ENCODE assay signal across 15 cellular contexts in the genomic region with DNA sequence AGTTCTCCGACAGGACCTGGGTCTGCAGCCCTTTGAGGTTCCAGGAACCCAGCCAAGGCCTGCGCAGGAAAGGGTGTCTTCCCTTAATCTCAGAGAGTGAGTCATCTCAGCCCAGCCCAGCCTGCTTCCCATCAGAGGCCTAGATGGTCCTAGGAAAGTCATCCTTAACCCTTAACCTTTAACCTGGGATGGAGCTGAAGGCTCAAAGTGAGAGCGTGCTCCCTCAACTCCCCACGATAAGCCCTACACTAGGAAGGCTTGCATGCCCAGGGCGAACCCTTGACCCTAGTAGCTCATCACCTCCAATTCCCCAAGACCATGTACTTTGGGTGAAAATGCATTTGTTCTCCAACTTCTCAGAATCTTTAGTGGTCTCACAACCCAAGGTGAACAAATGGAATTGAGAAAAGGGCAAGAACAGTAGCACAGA. TPM values are rescaled to one million over a fixed set of nuclear protein-coding genes. Genes with fewer than 3 reads are reported as not detected.
DNase-seq lines count a peak whose midpoint lies in the region; ATAC-seq and TF ChIP-seq lines count a peak whose summit lies in the region.
"Had no signal": no experiment of that assay in that cellular context is flagged by ENCODE, and none has a peak within 500 bp of the region (broad histone marks: within the 10 kb centered on the region; RNA-seq: fewer than 3 reads in every experiment).

No MANE protein-coding gene starts in this region.

- TF ChIP-seq CTCF in adrenal gland (IDR thresholded peaks at IDR 0.05), result no peak
- TF ChIP-seq CTCF in left lung (IDR thresholded peaks at IDR 0.05), result no peak
- TF ChIP-seq CTCF in upper lobe of right lung (IDR thresholded peaks at IDR 0.05), result no peak

- no peak overlapping the region for H3K4me2 ChIP-seq in Karpas-422 (ENCODE audit: low read depth, low read length, poor library complexity, severe bottlenecking)
- H3K4me2 ChIP-seq: GM23338 had no signal

- ATAC-seq in GM18517 (IDR thresholded peaks at IDR 0.05; ENCODE audit: unreplicated experiment), result no peak
- no peak for ATAC-seq in left lung
- ATAC-seq in upper lobe of right lung, result no peak
- ATAC-seq: natural killer cell treated with Interleukin-12 subunit alpha and Interleukin-12 subunit beta and Interleukin-15 and Interleukin-18, amount 100 ng/mL, for 72 hours had no signal

- no peaks in the 10 kb centered on the region for H4K20me1 ChIP-seq in Karpas-422 (ENCODE audit: insufficient read depth, low read depth, low read length)

- TF ChIP-seq POLR2A in adrenal gland (IDR thresholded peaks at IDR 0.05), result no peak

- H2AFZ ChIP-seq in Karpas-422 (ENCODE audit: low read length), result no peak overlapping the region
- H2AFZ ChIP-seq: GM23338 had no signal

- 34 to 50% (median 42%) methylated on average over 4 to 5 of the region's 5 CpGs for WGBS in adrenal gland, 4 donors

- 0 out of 2 replicates have a peak overlapping the region, but pooled peaks have one; percentile 28 for H3K27ac ChIP-seq in Karpas-422 (ENCODE audit: low read length)
- peak overlapping the region in 1 of 5 donors; percentile 17 for H3K27ac ChIP-seq in adrenal gland
- peak overlapping the region in 1 of 2 donors; percentile 61 for H3K27ac ChIP-seq in left lung
- H3K27ac ChIP-seq in upper lobe of right lung, result no peak overlapping the region

- H3K27me3 ChIP-seq in Karpas-422 (ENCODE audit: low read length) (no peaks in the 10 kb centered on the region), adrenal gland (no peaks in the 10 kb centered on the region), left lung (no peaks in the 10 kb centered on the region), upper lobe of right lung (no peaks in the 10 kb centered on the region)
- H3K27me3 ChIP-seq: stomach had no signal

- peaks cover 13% of the 10 kb centered on the region for H3K4me1 ChIP-seq in Karpas-422 (ENCODE audit: low read length)
- H3K4me1 ChIP-seq in adrenal gland (replicated peaks in 1 of 2), result peaks cover 11 to 20% of the 10 kb centered on the region in 2 donors
- peaks cover 0 to 43% of the 10 kb centered on the region in 2 donors for H3K4me1 ChIP-seq in left lung
- peaks cover 11% of the 10 kb centered on the region for H3K4me1 ChIP-seq in upper lobe of right lung

- H3K9ac ChIP-seq in Karpas-422 (ENCODE audit: low read length), result no peak overlapping the region

- intact Hi-C loops in adrenal gland (cut with DNase I), result loop anchor here in 1 of 2 donors (10.0 kb wide), 1 partner anchor 320 kb away; no protein-coding TSS in a partner anchor
- intact Hi-C loops in left lung (cut with DNase I), result no loop called here
- intact Hi-C loops in upper lobe of right lung (cut with DNase I), result no loop called here

- H3K9me3 ChIP-seq in Karpas-422 (ENCODE audit: low read length) (no peaks in the 10 kb centered on the region), adrenal gland (replicated peaks in 1 of 3) (no peaks in the 10 kb centered on the region), left lung (no peaks in the 10 kb centered on the region), upper lobe of right lung (no peaks in the 10 kb centered on the region)
- H3K9me3 ChIP-seq: stomach had no signal

- DNase-seq in COLO668 (lab: John Stamatoyannopoulos, UW; ENCODE audit: unreplicated experiment) (peak; percentile 2), Karpas-422 (no peak), adrenal gland (peak in 5 of 7 donors; percentile 60 to 71 (median 70)), iris pigment epithelial cell (ENCODE audit: low read depth) (peak; percentile 75), left lung (no peak), upper lobe of right lung (no peak)
- no peak for DNase-seq in NK-92 treated with Interleukin-12 subunit alpha and Interleukin-12 subunit beta, amount 100 ng/mL, for 24 hours (lab: John Stamatoyannopoulos, UW)
- DNase-seq: activated B cell treated with CpG ODN at 0.5 μM for 24 hours; activated effector memory CD4-positive, alpha-beta T cell treated with Interleukin-2 at 50 U/mL for 16 hours; effector CD4-positive, alpha-beta T cell; stomach had no signal

- H3K4me3 ChIP-seq in Karpas-422 (ENCODE audit: low read length) (no peak overlapping the region), adrenal gland (no peak overlapping the region), left lung (no peak overlapping the region), upper lobe of right lung (no peak overlapping the region)
- H3K4me3 ChIP-seq: GM23338, stomach had no signal

- peaks cover 14% of the 10 kb centered on the region; the same call in 1 of the 2 replicates for H3K36me3 ChIP-seq in Karpas-422 (ENCODE audit: insufficient read depth, low read length)
- H3K36me3 ChIP-seq in adrenal gland (replicated peaks in 1 of 2), result peaks cover 0 to 32% of the 10 kb centered on the region in 2 donors
- H3K36me3 ChIP-seq in left lung, result peaks cover 0 to 31% of the 10 kb centered on the region in 2 donors
- H3K36me3 ChIP-seq in upper lobe of right lung, result peaks cover 32% of the 10 kb centered on the region

- H3K9me2 ChIP-seq in Karpas-422 (replicated peaks; ENCODE audit: insufficient read depth, low read length), result no peaks in the 10 kb centered on the region

- H3K79me2 ChIP-seq in Karpas-422 (ENCODE audit: low read length), result peaks cover 7% of the 10 kb centered on the region; the same call in 1 of the 2 replicates

RNA-seq across cellular contexts. Expression of a gene that starts 4.8 kb away (rescaled TPM):
- 29.0 and 54.7 TPM in 2 replicates for total RNA-seq in Karpas-422 (2014; rRNA removed; shearing (Covaris generic); ENCODE audit: low replicate concordance)
- 10 to 100 TPM; 21.3 to 61.4 (median 49.7) TPM for total RNA-seq in adrenal gland
- 10 to 100 TPM; 19.6 to 81.4 (median 47.1) TPM for polyA plus RNA-seq in adrenal gland
- total RNA-seq in left lung, result 10 to 100 TPM; 51.3 to 81.8 TPM
- 65.0 TPM for total RNA-seq in upper lobe of right lung

RNA-seq across cellular contexts. Expression of a gene that starts 15.0 kb away (rescaled TPM):
- total RNA-seq in Karpas-422 (2014; rRNA removed; shearing (Covaris generic); ENCODE audit: low replicate concordance), result 57.8 and 150 TPM in 2 replicates
- total RNA-seq in adrenal gland (10 to 100 TPM; 51.7 to 92.6 (median 66.6) TPM), left lung (10 to 100 TPM; 65.5 to 66.9 TPM), upper lobe of right lung (62.6 TPM)
- polyA plus RNA-seq in adrenal gland, result 10 to 100 TPM; 37.1 to 80.6 (median 51.3) TPM

RNA-seq across cellular contexts. Expression of a gene that starts 17.7 kb away (rescaled TPM):
- total RNA-seq in Karpas-422 (2014; rRNA removed; shearing (Covaris generic); ENCODE audit: low replicate concordance), result 29.3 and 36.5 TPM in 2 replicates
- 10 to 100 TPM; 21.8 to 48.6 (median 40.3) TPM for total RNA-seq in adrenal gland
- polyA plus RNA-seq in adrenal gland, result 10 to 100 TPM; 22.8 to 89.3 (median 79.1) TPM
- 10 to 100 TPM; 33.6 to 41.8 TPM for total RNA-seq in left lung
- total RNA-seq in upper lobe of right lung, result 38.8 TPM

RNA-seq across cellular contexts. Expression of a gene that starts 34.0 kb away (rescaled TPM):
- not detected in 2 replicates for total RNA-seq in Karpas-422 (2014; rRNA removed; shearing (Covaris generic); ENCODE audit: low replicate concordance)
- total RNA-seq in adrenal gland (under 1 TPM in 6 of 8 donors, not detected in 2; 0.22 to 0.83 (median 0.45) TPM), left lung (not detected), upper lobe of right lung (not detected)
- under 1 TPM; 0.13 to 0.48 (median 0.16) TPM for polyA plus RNA-seq in adrenal gland
- total RNA-seq: activated B cell treated with CpG ODN at 0.5 μM for 24 hours, G401, GM23338 had no signal

Comparison
In these comparisons a context has a peak if more than half of its experiments do, and no peak if none do; other contexts are left out.
1. DNase-seq: peak in COLO668 (single experiment), adrenal gland (5 of 7) and iris pigment epithelial cell (single experiment); none in Karpas-422 (single experiment), NK-92 treated with Interleukin-12 subunit alpha and Interleukin-12 subunit beta, amount 100 ng/mL, for 24 hours (single experiment), left lung (0 of 2) and upper lobe of right lung (single experiment).